8 cellular contexts compared by ENCODE assay signal in the genomic region with DNA sequence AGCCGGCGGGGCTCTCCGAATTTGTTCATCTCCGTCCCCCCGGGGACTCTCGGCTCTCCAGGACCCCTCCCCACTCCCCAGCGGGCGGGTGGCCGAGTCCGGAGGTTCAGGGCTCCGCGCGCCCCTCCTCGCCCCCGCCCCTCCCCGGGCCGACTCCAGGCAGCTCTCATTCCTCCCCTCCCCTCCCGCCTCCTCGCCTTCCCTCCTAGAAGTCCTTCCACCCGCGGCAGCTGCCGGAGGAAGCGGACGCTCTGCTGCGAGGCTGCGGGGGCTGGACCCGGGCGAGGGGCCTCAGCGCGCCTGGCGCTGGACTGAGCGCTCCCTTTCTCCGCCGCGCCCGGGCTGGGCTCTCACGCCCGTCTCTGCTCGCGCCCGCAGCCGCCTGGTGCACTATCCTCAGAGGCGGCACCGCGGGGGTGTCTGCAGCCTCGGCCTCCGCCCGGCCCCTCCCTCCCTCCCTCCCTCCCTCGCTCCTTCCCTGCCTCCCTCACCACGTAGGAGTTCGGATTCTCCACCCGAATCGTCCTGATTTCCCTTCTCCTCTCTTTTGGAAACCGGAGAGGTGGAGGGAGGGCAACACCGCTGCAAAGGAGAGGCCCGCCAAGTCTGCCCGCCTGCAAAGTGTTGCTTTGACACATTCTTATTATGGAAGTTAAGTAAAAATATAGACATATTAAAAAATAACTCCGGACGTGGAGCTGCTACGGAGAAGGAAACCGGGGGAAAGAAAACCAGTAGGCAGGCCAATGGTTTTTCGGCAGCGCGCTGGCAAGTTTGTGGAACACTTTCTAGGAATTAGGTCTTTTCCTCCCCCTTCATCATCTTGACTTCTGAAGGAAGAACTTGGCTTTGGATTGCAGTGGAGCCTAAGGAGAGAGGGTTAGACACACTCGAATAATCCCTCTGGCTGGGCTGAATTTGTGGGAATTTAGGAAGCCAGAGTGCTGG. TPM values are rescaled to one million over a fixed set of nuclear protein-coding genes. Genes with fewer than 3 reads are reported as not detected.
DNase-seq lines count a peak whose midpoint lies in the region; ATAC-seq and TF ChIP-seq lines count a peak whose summit lies in the region.

A gene with protein sequence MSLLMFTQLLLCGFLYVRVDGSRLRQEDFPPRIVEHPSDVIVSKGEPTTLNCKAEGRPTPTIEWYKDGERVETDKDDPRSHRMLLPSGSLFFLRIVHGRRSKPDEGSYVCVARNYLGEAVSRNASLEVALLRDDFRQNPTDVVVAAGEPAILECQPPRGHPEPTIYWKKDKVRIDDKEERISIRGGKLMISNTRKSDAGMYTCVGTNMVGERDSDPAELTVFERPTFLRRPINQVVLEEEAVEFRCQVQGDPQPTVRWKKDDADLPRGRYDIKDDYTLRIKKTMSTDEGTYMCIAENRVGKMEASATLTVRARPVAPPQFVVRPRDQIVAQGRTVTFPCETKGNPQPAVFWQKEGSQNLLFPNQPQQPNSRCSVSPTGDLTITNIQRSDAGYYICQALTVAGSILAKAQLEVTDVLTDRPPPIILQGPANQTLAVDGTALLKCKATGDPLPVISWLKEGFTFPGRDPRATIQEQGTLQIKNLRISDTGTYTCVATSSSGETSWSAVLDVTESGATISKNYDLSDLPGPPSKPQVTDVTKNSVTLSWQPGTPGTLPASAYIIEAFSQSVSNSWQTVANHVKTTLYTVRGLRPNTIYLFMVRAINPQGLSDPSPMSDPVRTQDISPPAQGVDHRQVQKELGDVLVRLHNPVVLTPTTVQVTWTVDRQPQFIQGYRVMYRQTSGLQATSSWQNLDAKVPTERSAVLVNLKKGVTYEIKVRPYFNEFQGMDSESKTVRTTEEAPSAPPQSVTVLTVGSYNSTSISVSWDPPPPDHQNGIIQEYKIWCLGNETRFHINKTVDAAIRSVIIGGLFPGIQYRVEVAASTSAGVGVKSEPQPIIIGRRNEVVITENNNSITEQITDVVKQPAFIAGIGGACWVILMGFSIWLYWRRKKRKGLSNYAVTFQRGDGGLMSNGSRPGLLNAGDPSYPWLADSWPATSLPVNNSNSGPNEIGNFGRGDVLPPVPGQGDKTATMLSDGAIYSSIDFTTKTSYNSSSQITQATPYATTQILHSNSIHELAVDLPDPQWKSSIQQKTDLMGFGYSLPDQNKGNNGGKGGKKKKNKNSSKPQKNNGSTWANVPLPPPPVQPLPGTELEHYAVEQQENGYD (N-terminal part only) (plus strand): TSS at position 494 of the 948 bp plus-strand sequence. CDS start 687 bp downstream, outside the sequence.

- ATAC-seq in right lobe of liver (peak; percentile 46 to 64 (median 56)), upper lobe of left lung (ENCODE audit: low FRiP score in 2 of 2) (peak; percentile 58 to 81)

- TF ChIP-seq POLR2A in right lobe of liver (IDR thresholded peaks at IDR 0.05) (no peak), upper lobe of left lung (IDR thresholded peaks at IDR 0.05) (no peak)

- H3K4me3 ChIP-seq in choroid plexus epithelial cell (ENCODE audit: low read depth, low read length), result peak within 1 kb of the TSS; percentile 54
- peak within 1 kb of the TSS; percentile 27 to 45 (median 30) for H3K4me3 ChIP-seq in right lobe of liver
- H3K4me3 ChIP-seq in upper lobe of left lung, result peak within 1 kb of the TSS; percentile 29 to 57 (median 45)

- 4% methylated on average over 28 of the region's 65 CpGs for WGBS in right lobe of liver (ENCODE audit: insufficient coverage, low coverage, low lambda C conversion rate, missing lambda C conversion rate)
- 3% methylated on average over 20 to 35 of the region's 65 CpGs for WGBS in upper lobe of left lung, 2 donors

- TF ChIP-seq CTCF in choroid plexus epithelial cell (conservative IDR thresholded peaks at IDR 0.05; ENCODE audit: low read depth, low read length) (no peak), right lobe of liver (IDR thresholded peaks at IDR 0.05) (no peak), upper lobe of left lung (IDR thresholded peaks at IDR 0.05) (no peak), GM13977 (IDR thresholded peaks at IDR 0.05; ENCODE audit: extremely low read depth, insufficient read depth, missing control alignments) (no peak)

- H3K36me3 ChIP-seq in right lobe of liver (no peaks in the 10 kb centered on the region), upper lobe of left lung (no peaks in the 10 kb centered on the region)

- peak; percentile 66 for DNase-seq in D341Med (ENCODE audit: low spot score)
- peak; percentile 43 for DNase-seq in NCI-H2171 (lab: John Stamatoyannopoulos, UW)
- DNase-seq in choroid plexus epithelial cell (ENCODE audit: low read depth), result peak; percentile 23
- peak; percentile 34 to 52 (median 35) for DNase-seq in right lobe of liver
- DNase-seq in upper lobe of left lung, result peak; percentile 22 to 87
- DNase-seq in stimulated activated CD4-positive, alpha-beta T cell treated with anti-CD3 and anti-CD28 coated beads, Interleukin-15, amount 100 ng/mL, for 24 hours, result no peak
- no peak for DNase-seq in GM13977 (ENCODE audit: low spot score)
- no peak for DNase-seq in activated CD4-positive, alpha-beta T cell treated with anti-CD3 and anti-CD28 coated beads, Interleukin-2, amount 50 U/mL, for 4 hours

- in situ Hi-C loops in GM13977 (cut with MboI; ENCODE audit: low pct_unique_long_range_greater_than_20kb, low sequenced_read_pairs, unreplicated experiment), result no loop called here

- H3K9me3 ChIP-seq in right lobe of liver, result no peaks in the 10 kb centered on the region
- H3K9me3 ChIP-seq in upper lobe of left lung, result no peaks in the 10 kb centered on the region

- H3K27me3 ChIP-seq in right lobe of liver (peaks cover 0 to 12% of the 10 kb centered on the region in 2 donors), upper lobe of left lung (peaks cover 0 to 9% (median 2%) of the 10 kb centered on the region in 4 donors)

- peaks cover 0 to 18% (median 0%) of the 10 kb centered on the region in 4 donors for H3K4me1 ChIP-seq in right lobe of liver
- peaks cover 0 to 15% (median 11%) of the 10 kb centered on the region in 4 donors for H3K4me1 ChIP-seq in upper lobe of left lung

- intact Hi-C loops in right lobe of liver (cut with DNase I), result loop anchor here in 1 of 2 donors (10.0 kb wide), 1 partner anchor 215 kb away; no protein-coding TSS in a partner anchor

- H3K27ac ChIP-seq in right lobe of liver (no peak within 1 kb of the TSS), upper lobe of left lung (peak within 1 kb of the TSS; percentile 39 to 73 (median 56))

- TF ChIP-seq EP300 in upper lobe of left lung (IDR thresholded peaks at IDR 0.05), result no peak

RNA-seq across cellular contexts. Expression of the gene that starts here (rescaled TPM):
- total RNA-seq in right lobe of liver (1 to 10 TPM in 2 of 6 experiments, under 1 TPM in 4; 0.07 to 1.7 (median 0.67) TPM), upper lobe of left lung (10 to 100 TPM; 12.0 to 29.1 (median 14.0) TPM)

Comparison
In these comparisons a context has a peak if more than half of its experiments do, and no peak if none do; other contexts are left out.
1. RNA of the gene that starts here (total RNA-seq): 12.0 to 29.1 TPM in upper lobe of left lung; 0.07 to 1.7 TPM in right lobe of liver; every median in the first group is over 4 times any median in the second.
2. DNase-seq: peak in D341Med (single experiment), NCI-H2171 (single experiment), choroid plexus epithelial cell (single experiment), right lobe of liver (3 of 3) and upper lobe of left lung (2 of 2); none in stimulated activated CD4-positive, alpha-beta T cell treated with anti-CD3 and anti-CD28 coated beads, Interleukin-15, amount 100 ng/mL, for 24 hours (single experiment), GM13977 (single experiment) and activated CD4-positive, alpha-beta T cell treated with anti-CD3 and anti-CD28 coated beads, Interleukin-2, amount 50 U/mL, for 4 hours (0 of 2).
3. H3K27ac ChIP-seq: peak in upper lobe of left lung (4 of 4); none in right lobe of liver (0 of 3).
4. Peak in every context shown above with its lines, with median percentiles within 50 percentile points of each other: H3K4me3 ChIP-seq.